In genomic region chr15:29410342-29410741, GRCh38 we compare ENCODE assay signal across 18 cellular contexts.
DNase-seq lines count a peak whose midpoint lies in the region; ATAC-seq and TF ChIP-seq lines count a peak whose summit lies in the region.
"Had no signal": no experiment of that assay in that cellular context is flagged by ENCODE, and none has a peak within 500 bp of the region (broad histone marks: within the 10 kb centered on the region; RNA-seq: fewer than 3 reads in every experiment).

No MANE protein-coding gene starts in this region.

- no peaks in the 10 kb centered on the region for H3K79me1 ChIP-seq in IMR-90 (ENCODE audit: low read depth in 1 of 2, low read length in 2 of 2)

- H3K9me1 ChIP-seq in IMR-90 (ENCODE audit: insufficient read depth, low read length) = no peaks in the 10 kb centered on the region

- H3K4me3 ChIP-seq in IMR-90 (ENCODE audit: insufficient read depth, low read depth, low read length) (no peak overlapping the region), endodermal cell (ENCODE audit: low read length) (no peak overlapping the region)
- H3K4me3 ChIP-seq: Peyer's patch had no signal

- H3K27me3 ChIP-seq in IMR-90 (ENCODE audit: control insufficient read depth, insufficient read depth, low read length) = no peaks in the 10 kb centered on the region
- H3K27me3 ChIP-seq in endodermal cell (ENCODE audit: control insufficient read depth, insufficient read depth, low read length, poor library complexity, severe bottlenecking) = no peaks in the 10 kb centered on the region
- H3K27me3 ChIP-seq: Peyer's patch had no signal

- H2AK5ac ChIP-seq in IMR-90 (ENCODE audit: low read depth, low read length) = no peak overlapping the region

- H3K4me1 ChIP-seq in IMR-90 (ENCODE audit: control insufficient read depth, insufficient read depth, low read length) (no peaks in the 10 kb centered on the region), endodermal cell (ENCODE audit: control insufficient read depth, insufficient read depth, low read length) (no peaks in the 10 kb centered on the region)
- H3K4me1 ChIP-seq: Peyer's patch had no signal

- peaks cover 10% of the 10 kb centered on the region for H3K4me1 Mint-ChIP-seq in endodermal cell
- H3K4me1 Mint-ChIP-seq in stimulated activated memory B cell treated with anti-CD40 and anti-IgM and Interleukin-4, amounts not matched to agents 10 μg/mL and 1 μg/mL and 100 μg/mL, for 72 hours = no peaks in the 10 kb centered on the region
- no peaks in the 10 kb centered on the region for H3K4me1 Mint-ChIP-seq in activated CD4-positive, alpha-beta T cell treated with anti-CD3 and anti-CD28 coated beads for 36 hours
- H3K4me1 Mint-ChIP-seq: B cell; CD4-positive, alpha-beta memory T cell had no signal

- DNase-seq in ELF-1 (ENCODE audit: low read depth, low spot score) (peak; percentile 63), IMR-90 (peak; percentile 10), endodermal cell (peak; percentile 55), NCI-H1436 (lab: John Stamatoyannopoulos, UW) (no peak), epidermal melanocyte (ENCODE audit: insufficient read length, low spot score) (no peak)
- DNase-seq in activated CD8-positive, alpha-beta memory T cell treated with anti-CD3 and anti-CD28 coated beads, Interleukin-2, amount 50 U/mL, for 48 hours = no peak
- DNase-seq in activated CD4-positive, alpha-beta T cell treated with anti-CD3 and anti-CD28 coated beads for 36 hours = no peak
- DNase-seq: ACHN; CD4-positive, alpha-beta memory T cell; DND-41; KG1; MM.1S; NCI-H1105 treated with DMSO at 0.1 percent for 48 hours; NCI-H187 treated with DMSO at 0.1 percent for 48 hours; NCI-H446 treated with DMSO at 0.1 percent for 48 hours; Peyer's patch had no signal

- no peak for TF ChIP-seq POLR2A in IMR-90 (IDR thresholded peaks at IDR 0.05; ENCODE audit: low read depth, low read length)

- ATAC-seq in IMR-90 (ENCODE audit: low read depth) = peak; percentile 79
- ATAC-seq in stimulated activated memory B cell treated with anti-CD40 and anti-IgM and Interleukin-4, amounts not matched to agents 10 μg/mL and 1 μg/mL and 100 μg/mL, for 72 hours = peak; percentile 31
- ATAC-seq in activated CD4-positive, alpha-beta T cell treated with anti-CD3 and anti-CD28 coated beads for 36 hours = no peak

- no peak overlapping the region for H3K18ac ChIP-seq in IMR-90 (ENCODE audit: low read depth, low read length)

- H3K27ac ChIP-seq in IMR-90 (ENCODE audit: insufficient read depth, low read length) (no peak overlapping the region), endodermal cell (ENCODE audit: low read depth, low read length) (no peak overlapping the region)
- H3K27ac ChIP-seq: Peyer's patch had no signal

- H2AK9ac ChIP-seq in IMR-90 (replicated peaks; ENCODE audit: low read depth, low read length, poor library complexity) = no peak overlapping the region

- no peak overlapping the region for H3K4me3 Mint-ChIP-seq in endodermal cell
- no peak overlapping the region for H3K4me3 Mint-ChIP-seq in stimulated activated memory B cell treated with anti-CD40 and anti-IgM and Interleukin-4, amounts not matched to agents 10 μg/mL and 1 μg/mL and 100 μg/mL, for 72 hours
- no peak overlapping the region for H3K4me3 Mint-ChIP-seq in activated CD4-positive, alpha-beta T cell treated with anti-CD3 and anti-CD28 coated beads for 36 hours
- H3K4me3 Mint-ChIP-seq: B cell; CD4-positive, alpha-beta memory T cell had no signal

- POLR2A ChIA-PET in IMR-90 (lab: Charles Lee; ENCODE audit: unreplicated experiment) = no interaction called here
- POLR2A ChIA-PET in activated CD4-positive, alpha-beta T cell treated with anti-CD3 and anti-CD28 coated beads for 36 hours (lab: Charles Lee) = no interaction called here

- H3K36me3 ChIP-seq in IMR-90 (ENCODE audit: control insufficient read depth, insufficient read depth, low read length) (no peaks in the 10 kb centered on the region), endodermal cell (ENCODE audit: control insufficient read depth, insufficient read depth, low read length) (no peaks in the 10 kb centered on the region)
- H3K36me3 ChIP-seq: Peyer's patch had no signal

- H2AFZ ChIP-seq in IMR-90 (replicated peaks; ENCODE audit: low read length, poor library complexity) = no peak overlapping the region

- H3K4ac ChIP-seq in IMR-90 (ENCODE audit: low read depth, low read length) = no peak overlapping the region

- in situ Hi-C loops in IMR-90 (cut with MboI; ENCODE audit: low sequenced_read_pairs) = no loop called here

- H4K20me1 ChIP-seq in IMR-90 (ENCODE audit: insufficient read depth, low read length) = no peaks in the 10 kb centered on the region

- intact Hi-C loops in IMR-90 (cut with micrococcal nuclease) = loop anchor here (5.0 kb wide), 1 partner anchor 33 kb away; no protein-coding TSS in a partner anchor
- intact Hi-C loops in activated CD4-positive, alpha-beta T cell treated with anti-CD3 and anti-CD28 coated beads for 36 hours (cut with DNase I, micrococcal nuclease) = no loop called here

- H3K14ac ChIP-seq in IMR-90 (replicated peaks; ENCODE audit: low read depth, low read length) = no peak overlapping the region

- no peaks in the 10 kb centered on the region for H3K9me3 Mint-ChIP-seq in endodermal cell
- H3K9me3 Mint-ChIP-seq in stimulated activated memory B cell treated with anti-CD40 and anti-IgM and Interleukin-4, amounts not matched to agents 10 μg/mL and 1 μg/mL and 100 μg/mL, for 72 hours = peaks cover 2% of the 10 kb centered on the region
- H3K9me3 Mint-ChIP-seq in activated CD4-positive, alpha-beta T cell treated with anti-CD3 and anti-CD28 coated beads for 36 hours (ENCODE audit: low read depth) = no peaks in the 10 kb centered on the region

- dilution Hi-C loops in IMR-90 (cut with HindIII; ENCODE audit: low sequenced_read_pairs, unreplicated experiment) = no loop called here

- no peak overlapping the region for H3K27ac Mint-ChIP-seq in endodermal cell
- H3K27ac Mint-ChIP-seq in stimulated activated memory B cell treated with anti-CD40 and anti-IgM and Interleukin-4, amounts not matched to agents 10 μg/mL and 1 μg/mL and 100 μg/mL, for 72 hours = no peak overlapping the region
- no peak overlapping the region for H3K27ac Mint-ChIP-seq in activated CD4-positive, alpha-beta T cell treated with anti-CD3 and anti-CD28 coated beads for 36 hours
- H3K27ac Mint-ChIP-seq: B cell; CD4-positive, alpha-beta memory T cell had no signal

- no peak overlapping the region for H3K9ac ChIP-seq in IMR-90 (ENCODE audit: low read depth, low read length)
- H3K9ac ChIP-seq in endodermal cell (ENCODE audit: extremely low read depth, low read length, poor library complexity, severe bottlenecking) = no peak overlapping the region

- CTCF ChIA-PET in IMR-90 (lab: Yijun Ruan, JAX) = no interaction called here
- CTCF ChIA-PET in activated CD4-positive, alpha-beta T cell treated with anti-CD3 and anti-CD28 coated beads for 36 hours (lab: Charles Lee) = no interaction called here

- no peak overlapping the region for H3K56ac ChIP-seq in IMR-90 (ENCODE audit: extremely low read depth, insufficient read depth, low read length)

- H2BK120ac ChIP-seq in IMR-90 (ENCODE audit: low read depth, low read length) = no peak overlapping the region

- no peak overlapping the region for H3K23ac ChIP-seq in IMR-90 (ENCODE audit: low read depth, low read length)

- no peak for TF ChIP-seq RAD21 in IMR-90 (IDR thresholded peaks at IDR 0.05; ENCODE audit: low read length)

- H4K91ac ChIP-seq in IMR-90 (ENCODE audit: insufficient read depth, low read depth, low read length) = no peak overlapping the region

- H2BK20ac ChIP-seq in IMR-90 (ENCODE audit: low read depth, low read length) = no peak overlapping the region

- H2BK15ac ChIP-seq in IMR-90 (ENCODE audit: low read depth, low read length) = no peak overlapping the region

- no peak overlapping the region for H3K4me2 ChIP-seq in IMR-90 (ENCODE audit: low read depth, low read length)

- H3K27me3 Mint-ChIP-seq in endodermal cell (ENCODE audit: insufficient read depth) = no peaks in the 10 kb centered on the region
- H3K27me3 Mint-ChIP-seq in stimulated activated memory B cell treated with anti-CD40 and anti-IgM and Interleukin-4, amounts not matched to agents 10 μg/mL and 1 μg/mL and 100 μg/mL, for 72 hours = peaks cover 30% of the 10 kb centered on the region
- peaks cover 17% of the 10 kb centered on the region for H3K27me3 Mint-ChIP-seq in activated CD4-positive, alpha-beta T cell treated with anti-CD3 and anti-CD28 coated beads for 36 hours

- H3K36me3 Mint-ChIP-seq in endodermal cell (ENCODE audit: low read depth) = no peaks in the 10 kb centered on the region
- H3K36me3 Mint-ChIP-seq in stimulated activated memory B cell treated with anti-CD40 and anti-IgM and Interleukin-4, amounts not matched to agents 10 μg/mL and 1 μg/mL and 100 μg/mL, for 72 hours = no peaks in the 10 kb centered on the region
- no peaks in the 10 kb centered on the region for H3K36me3 Mint-ChIP-seq in activated CD4-positive, alpha-beta T cell treated with anti-CD3 and anti-CD28 coated beads for 36 hours (ENCODE audit: low read depth)
- H3K36me3 Mint-ChIP-seq: CD4-positive, alpha-beta memory T cell had no signal

- WGBS in IMR-90 (ENCODE audit: extremely low coverage in 2 of 2, insufficient read length in 1 of 2), 2 experiments = 49% methylated on average over 8 of the region's 9 CpGs; no CpG with 5 or more reads in 1 of the 2 experiments
- 74 to 77% methylated on average over 8 to 9 of the region's 9 CpGs for WGBS in endodermal cell (ENCODE audit: insufficient coverage in 1 of 2, insufficient read length in 1 of 2), 2 experiments

- H4K5ac ChIP-seq in IMR-90 (ENCODE audit: low read depth, low read length) = no peak overlapping the region

- BruUV-seq in IMR-90 (replicated peaks; lab: Mats Ljungman, UMichigan) = no TSS peak

- H2BK5ac ChIP-seq in IMR-90 (ENCODE audit: low read depth, low read length, poor library complexity, severe bottlenecking) = no peak overlapping the region

- TF ChIP-seq CTCF in IMR-90 (conservative IDR thresholded peaks at IDR 0.05; ENCODE audit: low read depth, low read length) = no peak
- no peak for TF ChIP-seq CTCF in endodermal cell (conservative IDR thresholded peaks at IDR 0.05)

- H4K8ac ChIP-seq in IMR-90 (ENCODE audit: low read depth in 2 of 2, low read length in 2 of 2) = no peak overlapping the region

- H3K9me3 ChIP-seq in IMR-90 (ENCODE audit: control insufficient read depth, insufficient read depth, low read length) (no peaks in the 10 kb centered on the region), endodermal cell (ENCODE audit: control insufficient read depth, low read length) (no peaks in the 10 kb centered on the region)
- H3K9me3 ChIP-seq: Peyer's patch had no signal

TF ChIP-seq in IMR-90, 13 proteins besides CTCF, POLR2A, EP300 and RAD21:
- TF ChIP-seq SMC3 (IDR thresholded peaks at IDR 0.05; ENCODE audit: low read depth, low read length) (no peak), MAZ (IDR thresholded peaks at IDR 0.05; ENCODE audit: borderline replicate concordance, low read depth, low read length) (no peak)

Comparison
In these comparisons a context has a peak if more than half of its experiments do, and no peak if none do; other contexts are left out.
1. DNase-seq: peak in ELF-1 (single experiment), IMR-90 (single experiment) and endodermal cell (single experiment); none in activated CD8-positive, alpha-beta memory T cell treated with anti-CD3 and anti-CD28 coated beads, Interleukin-2, amount 50 U/mL, for 48 hours (single experiment), NCI-H1436 (single experiment), epidermal melanocyte (single experiment) and activated CD4-positive, alpha-beta T cell treated with anti-CD3 and anti-CD28 coated beads for 36 hours (single experiment).